1 cellular context compared by ENCODE assay signal in genomic region chr16:67664258-67664657, GRCh38.
TF ChIP-seq lines count a peak whose summit lies in the region.

No MANE protein-coding gene starts in this region.

TF ChIP-seq in HepG2, 621 proteins besides CTCF, POLR2A, EP300 and RAD21:
- TF ChIP-seq FOXK2 (IDR thresholded peaks at IDR 0.05) (no peak), ZBTB21 (CRISPR knock-in tag; IDR thresholded peaks at IDR 0.05) (no peak), PRDM15 (CRISPR knock-in tag; IDR thresholded peaks at IDR 0.05) (peak; percentile 24; the same call in 1 of the 2 replicates)
